ENCODE assay signal across 1 cellular context in the genomic region with DNA sequence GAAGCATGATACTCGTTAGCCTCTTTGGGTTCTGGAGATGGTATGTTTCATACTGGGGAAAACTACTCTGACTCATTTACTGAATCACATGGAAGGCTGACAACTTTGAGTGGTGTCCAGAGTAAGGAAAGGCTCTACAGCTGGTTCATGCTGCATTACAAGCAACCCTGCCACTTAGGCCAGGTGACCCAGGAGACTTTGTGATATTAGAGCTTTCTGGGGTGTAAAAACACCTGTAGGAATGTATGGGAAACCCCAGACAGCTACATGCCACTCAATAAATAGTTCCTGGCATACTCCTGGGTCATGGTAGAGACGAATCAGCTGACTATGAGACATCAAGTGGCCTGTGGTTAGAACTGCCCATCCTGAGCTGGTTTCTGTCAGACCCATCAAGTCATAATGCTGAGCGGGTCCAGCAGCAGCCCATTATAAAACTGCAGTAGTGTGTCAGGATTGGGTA.
TF ChIP-seq lines count a peak whose summit lies in the region.

No MANE protein-coding gene starts in this region.

TF ChIP-seq in IMR-90, 13 proteins besides CTCF, POLR2A, EP300 and RAD21:
- TF ChIP-seq MXI1 (IDR thresholded peaks at IDR 0.05; ENCODE audit: borderline replicate concordance, low read depth, low read length) (no peak), RCOR1 (IDR thresholded peaks at IDR 0.05; ENCODE audit: insufficient replicate concordance, low read length) (no peak), MAZ (IDR thresholded peaks at IDR 0.05; ENCODE audit: borderline replicate concordance, low read depth, low read length) (no peak), CHD1 (IDR thresholded peaks at IDR 0.05; ENCODE audit: low read depth, low read length) (no peak), FOS (IDR thresholded peaks at IDR 0.05; ENCODE audit: low read depth, low read length) (no peak), BHLHE40 (IDR thresholded peaks at IDR 0.05; ENCODE audit: low read depth, low read length) (no peak), CEBPB (IDR thresholded peaks at IDR 0.05; ENCODE audit: low read depth, low read length) (no peak), MAFK (IDR thresholded peaks at IDR 0.05; ENCODE audit: low read depth, low read length) (no peak), RFX5 (IDR thresholded peaks at IDR 0.05; ENCODE audit: low read depth, low read length) (no peak)
